ENCODE assay signal across 11 cellular contexts in the genomic region with DNA sequence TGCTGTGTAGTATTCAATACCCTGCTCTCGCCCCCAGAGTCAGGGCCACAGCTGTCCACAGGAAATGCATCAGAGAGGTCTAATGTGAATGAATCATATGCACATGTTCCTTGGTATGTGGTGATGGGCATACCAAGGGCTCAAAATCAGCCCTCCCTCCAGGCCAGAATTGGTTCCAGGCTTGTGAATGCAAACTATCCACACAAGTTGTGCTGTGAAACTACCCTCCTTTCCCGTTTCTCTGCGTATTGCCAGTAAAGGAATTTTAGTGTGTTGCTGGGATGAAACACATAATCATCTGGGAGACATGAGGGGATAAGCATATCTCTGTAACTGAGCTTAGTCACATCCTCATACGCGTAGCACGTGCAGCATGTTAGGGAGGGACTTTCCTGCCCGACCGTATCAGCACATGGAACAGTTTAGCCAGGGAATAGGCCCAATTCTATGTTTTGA. TPM values are rescaled to one million over a fixed set of nuclear protein-coding genes. Genes with fewer than 3 reads are reported as not detected.
DNase-seq lines count a peak whose midpoint lies in the region; ATAC-seq and TF ChIP-seq lines count a peak whose summit lies in the region.
"Had no signal": no experiment of that assay in that cellular context is flagged by ENCODE, and none has a peak within 500 bp of the region (broad histone marks: within the 10 kb centered on the region; RNA-seq: fewer than 3 reads in every experiment).

No MANE protein-coding gene starts in this region.

- ATAC-seq in psoas muscle, result peak; percentile 75 to 91 (median 84)
- ATAC-seq in HG03175 (IDR thresholded peaks at IDR 0.05; ENCODE audit: unreplicated experiment), result no peak

- H3K9me3 ChIP-seq in SJSA1 (replicated peaks), result no peaks in the 10 kb centered on the region
- H3K9me3 ChIP-seq in psoas muscle, result peaks cover 5% of the 10 kb centered on the region

- H3K36me3 ChIP-seq in SJSA1 (no peaks in the 10 kb centered on the region), psoas muscle (ENCODE audit: insufficient read depth in 1 of 2, low read depth in 1 of 2) (no peaks in the 10 kb centered on the region)
- H3K36me3 ChIP-seq: neural progenitor cell had no signal

- H3K27me3 ChIP-seq in SJSA1 (replicated peaks), result no peaks in the 10 kb centered on the region
- no peaks in the 10 kb centered on the region for H3K27me3 ChIP-seq in psoas muscle (ENCODE audit: insufficient read depth in 3 of 3, low read length in 2 of 3)
- H3K27me3 ChIP-seq: neural progenitor cell had no signal

- TF ChIP-seq CTCF in fibroblast of mammary gland (conservative IDR thresholded peaks at IDR 0.05; ENCODE audit: control insufficient read depth, insufficient read depth, low read depth, low read length), result no peak
- no peak for TF ChIP-seq CTCF in psoas muscle (IDR thresholded peaks at IDR 0.05)

- intact Hi-C loops in psoas muscle (cut with DNase I), result loop anchor here in 1 of 2 donors (10.0 kb wide), 1 partner anchor 254 kb away; no protein-coding TSS in a partner anchor

- H3K4me1 ChIP-seq in SJSA1 (replicated peaks), result peaks cover 21% of the 10 kb centered on the region
- H3K4me1 ChIP-seq in psoas muscle, result peaks cover 8% of the 10 kb centered on the region
- H3K4me1 ChIP-seq: neural progenitor cell had no signal

- H3K27ac ChIP-seq in SJSA1 (peak overlapping the region; percentile 80), psoas muscle (peak overlapping the region; percentile 39)
- H3K27ac ChIP-seq: neural progenitor cell had no signal

- no peak overlapping the region for H3K4me3 ChIP-seq in SJSA1
- no peak overlapping the region for H3K4me3 ChIP-seq in fibroblast of mammary gland (ENCODE audit: control insufficient read depth, low read depth, low read length)
- H3K4me3 ChIP-seq in psoas muscle, result no peak overlapping the region
- H3K4me3 ChIP-seq: neural progenitor cell had no signal

- DNase-seq in GM04503 (ENCODE audit: low read depth) (peak; percentile 92), SJSA1 (ENCODE audit: low read depth in 1 of 2, low spot score in 2 of 2) (peak; percentile 68 to 77), fibroblast of mammary gland (ENCODE audit: low read depth) (peak; percentile 99), psoas muscle (peak in 1 of 2 donors; percentile 17), SHP77 (lab: John Stamatoyannopoulos, UW) (no peak), occipital lobe (lab: John Stamatoyannopoulos, UW) (no peak)
- no peak for DNase-seq in activated naive CD4-positive, alpha-beta T cell treated with anti-CD3 and anti-CD28 coated beads, Interleukin-2, amount 50 U/mL, for 16 hours
- DNase-seq: activated effector memory CD4-positive, alpha-beta T cell treated with Interleukin-2 at 50 U/mL for 16 hours; NCI-H524 treated with DMSO at 0.1 percent for 48 hours had no signal

- 42 to 58% (median 56%) methylated on average over 8 of the region's 8 CpGs for WGBS in psoas muscle, 3 donors

RNA-seq across cellular contexts. Expression of a gene that starts 9.2 kb away (rescaled TPM):
- total RNA-seq in SJSA1 (2014; rRNA removed; shearing (Covaris generic)), result 8.9 and 19.1 TPM in 2 replicates
- total RNA-seq in psoas muscle (10 to 100 TPM; 25.6 to 44.1 (median 41.4) TPM), occipital lobe (7.2 TPM)
- polyA plus RNA-seq in psoas muscle, result 10 to 100 TPM; 10.3 to 38.5 (median 17.5) TPM

Comparison
In these comparisons a context has a peak if more than half of its experiments do, and no peak if none do; other contexts are left out.
1. DNase-seq: peak in GM04503 (single experiment), SJSA1 (2 of 2) and fibroblast of mammary gland (single experiment); none in SHP77 (0 of 2), activated naive CD4-positive, alpha-beta T cell treated with anti-CD3 and anti-CD28 coated beads, Interleukin-2, amount 50 U/mL, for 16 hours (single experiment) and occipital lobe (single experiment).